In the genomic region with DNA sequence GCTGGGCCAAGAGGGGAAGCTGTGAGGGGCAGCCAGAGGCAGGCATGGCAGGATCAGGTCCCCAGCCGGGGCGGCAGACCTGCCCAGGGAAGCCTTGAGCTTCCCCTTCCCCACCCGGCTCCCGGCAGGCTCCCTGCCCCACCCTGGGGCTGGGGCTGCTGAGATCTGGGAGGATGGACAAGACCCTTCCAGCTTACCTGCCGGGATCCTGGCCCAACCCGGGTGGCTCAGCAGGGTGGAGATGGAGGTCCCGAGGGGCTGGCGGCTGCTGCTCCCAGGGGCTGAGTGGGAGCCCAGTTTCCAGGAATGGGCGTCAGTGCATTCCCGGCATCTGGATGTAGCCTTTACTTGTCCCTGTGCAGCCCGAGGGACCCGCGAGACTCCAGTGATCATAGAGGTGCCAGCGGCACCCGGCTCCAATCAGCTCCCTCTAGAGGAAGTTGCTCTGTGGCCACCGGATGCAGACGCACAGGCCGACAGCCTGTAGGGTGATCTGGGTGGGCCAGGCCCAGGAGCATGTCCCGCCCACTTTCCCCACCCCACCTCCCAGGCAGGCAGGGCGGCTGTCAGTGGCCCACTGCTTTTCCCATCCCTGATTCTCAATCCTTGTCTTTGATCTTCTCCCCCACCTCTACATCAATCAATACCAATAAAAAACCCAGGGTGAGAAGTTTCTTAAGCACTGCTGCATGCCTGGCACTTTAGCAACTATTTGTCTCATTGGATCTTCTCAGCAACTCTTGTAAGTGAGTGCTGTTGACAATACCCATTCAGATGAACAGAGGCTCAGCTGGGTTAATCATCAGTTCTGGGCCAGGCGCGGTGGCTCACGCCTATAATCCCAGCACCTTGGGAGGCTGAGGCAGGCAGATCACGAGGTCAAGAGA, we compare ENCODE assay signal across 1 cellular context.
TF ChIP-seq lines count a peak whose summit lies in the region.

Gene BAK1, minus strand, starts transcription at position 449 of the 887 bp plus-strand sequence. CDS start 2,672 bp downstream, outside the sequence.

TF ChIP-seq in HepG2, 621 proteins besides CTCF, POLR2A, EP300 and RAD21 (continued from another document and continues in another):
- TF ChIP-seq, protein P1, sequence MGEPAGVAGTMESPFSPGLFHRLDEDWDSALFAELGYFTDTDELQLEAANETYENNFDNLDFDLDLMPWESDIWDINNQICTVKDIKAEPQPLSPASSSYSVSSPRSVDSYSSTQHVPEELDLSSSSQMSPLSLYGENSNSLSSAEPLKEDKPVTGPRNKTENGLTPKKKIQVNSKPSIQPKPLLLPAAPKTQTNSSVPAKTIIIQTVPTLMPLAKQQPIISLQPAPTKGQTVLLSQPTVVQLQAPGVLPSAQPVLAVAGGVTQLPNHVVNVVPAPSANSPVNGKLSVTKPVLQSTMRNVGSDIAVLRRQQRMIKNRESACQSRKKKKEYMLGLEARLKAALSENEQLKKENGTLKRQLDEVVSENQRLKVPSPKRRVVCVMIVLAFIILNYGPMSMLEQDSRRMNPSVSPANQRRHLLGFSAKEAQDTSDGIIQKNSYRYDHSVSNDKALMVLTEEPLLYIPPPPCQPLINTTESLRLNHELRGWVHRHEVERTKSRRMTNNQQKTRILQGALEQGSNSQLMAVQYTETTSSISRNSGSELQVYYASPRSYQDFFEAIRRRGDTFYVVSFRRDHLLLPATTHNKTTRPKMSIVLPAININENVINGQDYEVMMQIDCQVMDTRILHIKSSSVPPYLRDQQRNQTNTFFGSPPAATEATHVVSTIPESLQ (CRISPR knock-in tag; conservative IDR thresholded peaks at IDR 0.05) = 0 out of 2 replicates have a peak, but pooled peaks have one; percentile 42
- TF ChIP-seq ZKSCAN1 (IDR thresholded peaks at IDR 0.05; ENCODE audit: low read length) (no peak), JUND (CRISPR knock-in tag; IDR thresholded peaks at IDR 0.05) (no peak), CREBL2 (CRISPR knock-in tag; IDR thresholded peaks at IDR 0.05; ENCODE audit: borderline replicate concordance) (no peak), ZSCAN22 (CRISPR knock-in tag; IDR thresholded peaks at IDR 0.05) (no peak), ZNF33B (CRISPR knock-in tag; IDR thresholded peaks at IDR 0.05) (peak; percentile 9; the same call in 1 of the 2 replicates), ETV5 (CRISPR knock-in tag; IDR thresholded peaks at IDR 0.05; ENCODE audit: borderline replicate concordance) (peak; percentile 92), ZFP82 (CRISPR knock-in tag; IDR thresholded peaks at IDR 0.05; ENCODE audit: borderline replicate concordance) (no peak), TFDP2 (CRISPR knock-in tag; IDR thresholded peaks at IDR 0.05) (peak; percentile 69), NR2F2 (IDR thresholded peaks at IDR 0.05; ENCODE audit: borderline replicate concordance, low read depth) (no peak), ZNF747 (CRISPR knock-in tag; IDR thresholded peaks at IDR 0.05; ENCODE audit: borderline replicate concordance) (0 out of 2 replicates have a peak, but pooled peaks have one; percentile 47), ZNF382 (CRISPR knock-in tag; IDR thresholded peaks at IDR 0.05; ENCODE audit: borderline replicate concordance) (no peak), ARID5B (CRISPR knock-in tag; IDR thresholded peaks at IDR 0.05) (peak; percentile 15), SATB2 (CRISPR knock-in tag; IDR thresholded peaks at IDR 0.05) (no peak), TRIM24 (CRISPR knock-in tag; IDR thresholded peaks at IDR 0.05) (no peak), MAZ (IDR thresholded peaks at IDR 0.05; ENCODE audit: borderline replicate concordance, low read depth, low read length) (peak; percentile 78; the same call in 1 of the 2 replicates), MAZ (CRISPR knock-in tag; IDR thresholded peaks at IDR 0.05; ENCODE audit: low read depth) (peak; percentile 64), TOE1 (CRISPR knock-in tag; IDR thresholded peaks at IDR 0.05) (no peak), KMT2B (CRISPR knock-in tag; IDR thresholded peaks at IDR 0.05) (peak; percentile 73), MEF2D (CRISPR knock-in tag; IDR thresholded peaks at IDR 0.05) (peak; percentile 42; the same call in 1 of the 2 replicates), ZSCAN31 (CRISPR knock-in tag; IDR thresholded peaks at IDR 0.05; ENCODE audit: low read depth) (no peak; the same call in 1 of the 2 replicates), ZNF263 (CRISPR knock-in tag; IDR thresholded peaks at IDR 0.05) (no peak), ZNF468 (CRISPR knock-in tag; IDR thresholded peaks at IDR 0.05) (no peak), ZNF460 (CRISPR knock-in tag; IDR thresholded peaks at IDR 0.05; ENCODE audit: borderline replicate concordance) (no peak; the same call in 1 of the 2 replicates)
- TF ChIP-seq, protein P2, sequence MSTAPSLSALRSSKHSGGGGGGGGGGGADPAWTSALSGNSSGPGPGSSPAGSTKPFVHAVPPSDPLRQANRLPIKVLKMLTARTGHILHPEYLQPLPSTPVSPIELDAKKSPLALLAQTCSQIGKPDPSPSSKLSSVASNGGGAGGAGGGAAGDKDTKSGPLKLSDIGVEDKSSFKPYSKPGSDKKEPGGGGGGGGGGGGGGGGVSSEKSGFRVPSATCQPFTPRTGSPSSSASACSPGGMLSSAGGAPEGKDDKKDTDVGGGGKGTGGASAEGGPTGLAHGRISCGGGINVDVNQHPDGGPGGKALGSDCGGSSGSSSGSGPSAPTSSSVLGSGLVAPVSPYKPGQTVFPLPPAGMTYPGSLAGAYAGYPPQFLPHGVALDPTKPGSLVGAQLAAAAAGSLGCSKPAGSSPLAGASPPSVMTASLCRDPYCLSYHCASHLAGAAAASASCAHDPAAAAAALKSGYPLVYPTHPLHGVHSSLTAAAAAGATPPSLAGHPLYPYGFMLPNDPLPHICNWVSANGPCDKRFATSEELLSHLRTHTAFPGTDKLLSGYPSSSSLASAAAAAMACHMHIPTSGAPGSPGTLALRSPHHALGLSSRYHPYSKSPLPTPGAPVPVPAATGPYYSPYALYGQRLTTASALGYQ (CRISPR knock-in tag; IDR thresholded peaks at IDR 0.05) = no peak
- TF ChIP-seq, protein P3, sequence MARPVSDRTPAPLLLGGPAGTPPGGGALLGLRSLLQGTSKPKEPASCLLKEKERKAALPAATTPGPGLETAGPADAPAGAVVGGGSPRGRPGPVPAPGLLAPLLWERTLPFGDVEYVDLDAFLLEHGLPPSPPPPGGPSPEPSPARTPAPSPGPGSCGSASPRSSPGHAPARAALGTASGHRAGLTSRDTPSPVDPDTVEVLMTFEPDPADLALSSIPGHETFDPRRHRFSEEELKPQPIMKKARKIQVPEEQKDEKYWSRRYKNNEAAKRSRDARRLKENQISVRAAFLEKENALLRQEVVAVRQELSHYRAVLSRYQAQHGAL (CRISPR knock-in tag; IDR thresholded peaks at IDR 0.05; ENCODE audit: not compliant biosample characterization) = no peak
- TF ChIP-seq, protein P4, sequence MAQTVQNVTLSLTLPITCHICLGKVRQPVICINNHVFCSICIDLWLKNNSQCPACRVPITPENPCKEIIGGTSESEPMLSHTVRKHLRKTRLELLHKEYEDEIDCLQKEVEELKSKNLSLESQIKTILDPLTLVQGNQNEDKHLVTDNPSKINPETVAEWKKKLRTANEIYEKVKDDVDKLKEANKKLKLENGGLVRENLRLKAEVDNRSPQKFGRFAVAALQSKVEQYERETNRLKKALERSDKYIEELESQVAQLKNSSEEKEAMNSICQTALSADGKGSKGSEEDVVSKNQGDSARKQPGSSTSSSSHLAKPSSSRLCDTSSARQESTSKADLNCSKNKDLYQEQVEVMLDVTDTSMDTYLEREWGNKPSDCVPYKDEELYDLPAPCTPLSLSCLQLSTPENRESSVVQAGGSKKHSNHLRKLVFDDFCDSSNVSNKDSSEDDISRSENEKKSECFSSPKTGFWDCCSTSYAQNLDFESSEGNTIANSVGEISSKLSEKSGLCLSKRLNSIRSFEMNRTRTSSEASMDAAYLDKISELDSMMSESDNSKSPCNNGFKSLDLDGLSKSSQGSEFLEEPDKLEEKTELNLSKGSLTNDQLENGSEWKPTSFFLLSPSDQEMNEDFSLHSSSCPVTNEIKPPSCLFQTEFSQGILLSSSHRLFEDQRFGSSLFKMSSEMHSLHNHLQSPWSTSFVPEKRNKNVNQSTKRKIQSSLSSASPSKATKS (CRISPR knock-in tag; IDR thresholded peaks at IDR 0.05) = peak; percentile 76; the same call in 1 of the 2 replicates
- TF ChIP-seq, protein P5, sequence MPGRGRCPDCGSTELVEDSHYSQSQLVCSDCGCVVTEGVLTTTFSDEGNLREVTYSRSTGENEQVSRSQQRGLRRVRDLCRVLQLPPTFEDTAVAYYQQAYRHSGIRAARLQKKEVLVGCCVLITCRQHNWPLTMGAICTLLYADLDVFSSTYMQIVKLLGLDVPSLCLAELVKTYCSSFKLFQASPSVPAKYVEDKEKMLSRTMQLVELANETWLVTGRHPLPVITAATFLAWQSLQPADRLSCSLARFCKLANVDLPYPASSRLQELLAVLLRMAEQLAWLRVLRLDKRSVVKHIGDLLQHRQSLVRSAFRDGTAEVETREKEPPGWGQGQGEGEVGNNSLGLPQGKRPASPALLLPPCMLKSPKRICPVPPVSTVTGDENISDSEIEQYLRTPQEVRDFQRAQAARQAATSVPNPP (CRISPR knock-in tag; IDR thresholded peaks at IDR 0.05) = 0 out of 2 replicates have a peak, but pooled peaks have one; percentile 55
- TF ChIP-seq, protein P6, sequence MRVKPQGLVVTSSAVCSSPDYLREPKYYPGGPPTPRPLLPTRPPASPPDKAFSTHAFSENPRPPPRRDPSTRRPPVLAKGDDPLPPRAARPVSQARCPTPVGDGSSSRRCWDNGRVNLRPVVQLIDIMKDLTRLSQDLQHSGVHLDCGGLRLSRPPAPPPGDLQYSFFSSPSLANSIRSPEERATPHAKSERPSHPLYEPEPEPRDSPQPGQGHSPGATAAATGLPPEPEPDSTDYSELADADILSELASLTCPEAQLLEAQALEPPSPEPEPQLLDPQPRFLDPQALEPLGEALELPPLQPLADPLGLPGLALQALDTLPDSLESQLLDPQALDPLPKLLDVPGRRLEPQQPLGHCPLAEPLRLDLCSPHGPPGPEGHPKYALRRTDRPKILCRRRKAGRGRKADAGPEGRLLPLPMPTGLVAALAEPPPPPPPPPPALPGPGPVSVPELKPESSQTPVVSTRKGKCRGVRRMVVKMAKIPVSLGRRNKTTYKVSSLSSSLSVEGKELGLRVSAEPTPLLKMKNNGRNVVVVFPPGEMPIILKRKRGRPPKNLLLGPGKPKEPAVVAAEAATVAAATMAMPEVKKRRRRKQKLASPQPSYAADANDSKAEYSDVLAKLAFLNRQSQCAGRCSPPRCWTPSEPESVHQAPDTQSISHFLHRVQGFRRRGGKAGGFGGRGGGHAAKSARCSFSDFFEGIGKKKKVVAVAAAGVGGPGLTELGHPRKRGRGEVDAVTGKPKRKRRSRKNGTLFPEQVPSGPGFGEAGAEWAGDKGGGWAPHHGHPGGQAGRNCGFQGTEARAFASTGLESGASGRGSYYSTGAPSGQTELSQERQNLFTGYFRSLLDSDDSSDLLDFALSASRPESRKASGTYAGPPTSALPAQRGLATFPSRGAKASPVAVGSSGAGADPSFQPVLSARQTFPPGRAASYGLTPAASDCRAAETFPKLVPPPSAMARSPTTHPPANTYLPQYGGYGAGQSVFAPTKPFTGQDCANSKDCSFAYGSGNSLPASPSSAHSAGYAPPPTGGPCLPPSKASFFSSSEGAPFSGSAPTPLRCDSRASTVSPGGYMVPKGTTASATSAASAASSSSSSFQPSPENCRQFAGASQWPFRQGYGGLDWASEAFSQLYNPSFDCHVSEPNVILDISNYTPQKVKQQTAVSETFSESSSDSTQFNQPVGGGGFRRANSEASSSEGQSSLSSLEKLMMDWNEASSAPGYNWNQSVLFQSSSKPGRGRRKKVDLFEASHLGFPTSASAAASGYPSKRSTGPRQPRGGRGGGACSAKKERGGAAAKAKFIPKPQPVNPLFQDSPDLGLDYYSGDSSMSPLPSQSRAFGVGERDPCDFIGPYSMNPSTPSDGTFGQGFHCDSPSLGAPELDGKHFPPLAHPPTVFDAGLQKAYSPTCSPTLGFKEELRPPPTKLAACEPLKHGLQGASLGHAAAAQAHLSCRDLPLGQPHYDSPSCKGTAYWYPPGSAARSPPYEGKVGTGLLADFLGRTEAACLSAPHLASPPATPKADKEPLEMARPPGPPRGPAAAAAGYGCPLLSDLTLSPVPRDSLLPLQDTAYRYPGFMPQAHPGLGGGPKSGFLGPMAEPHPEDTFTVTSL (CRISPR knock-in tag; IDR thresholded peaks at IDR 0.05; ENCODE audit: borderline replicate concordance) = no peak; the same call in 1 of the 2 replicates
